In the genomic region with DNA sequence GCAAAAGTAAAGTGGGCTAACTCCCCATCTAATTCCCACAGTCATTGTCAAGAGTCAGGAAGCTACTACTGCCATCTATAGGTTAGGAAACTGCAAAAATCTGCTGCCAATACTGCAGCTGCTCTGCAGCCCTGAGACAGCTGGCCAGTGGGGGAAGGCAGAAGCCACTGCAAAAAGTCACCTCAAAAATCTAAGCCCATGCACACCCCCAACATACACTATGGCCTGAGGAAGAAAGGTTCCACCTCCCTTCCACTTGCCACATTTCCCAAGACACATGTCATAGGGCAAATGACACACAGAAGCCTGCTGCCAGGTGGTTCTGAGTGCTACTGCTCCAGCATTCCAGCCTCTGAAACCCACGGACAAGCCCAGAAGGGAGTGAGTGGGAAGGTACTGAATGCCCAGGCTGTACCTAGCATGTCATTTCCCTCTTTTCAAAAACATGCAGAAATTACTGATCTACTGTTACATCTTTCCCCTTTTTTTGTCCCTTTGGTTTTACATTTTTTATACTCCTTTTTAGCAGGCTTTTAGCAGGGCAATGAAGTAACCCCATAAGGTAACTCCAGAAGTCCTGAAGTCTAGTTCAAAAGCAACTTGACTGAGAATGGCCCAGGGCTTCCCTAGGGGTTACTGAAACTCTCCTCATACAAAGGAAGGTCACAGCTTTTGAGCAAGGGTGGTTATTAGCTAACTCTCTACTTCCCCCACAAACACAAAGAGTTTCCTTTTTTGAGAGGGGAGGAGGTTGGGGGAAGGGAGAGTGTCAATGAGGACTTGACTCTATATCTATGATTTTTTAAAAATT, we compare ENCODE assay signal across 1 cellular context.
A peak's percentile ranks its signal among the peaks of the same experiment; 100 is the strongest.
TF ChIP-seq lines count a peak whose summit lies in the region.

No MANE protein-coding gene starts in this region.

TF ChIP-seq in K562, 482 proteins besides CTCF, POLR2A, EP300 and RAD21 (continued from another document and continues in another):
- no peak for TF ChIP-seq MBD1 (CRISPR knock-in tag; IDR thresholded peaks at IDR 0.05)
- no peak for TF ChIP-seq IRF2 (CRISPR knock-in tag; IDR thresholded peaks at IDR 0.05)
- TF ChIP-seq MTA2 (IDR thresholded peaks at IDR 0.05; ENCODE audit: low read depth), result no peak
- no peak for TF ChIP-seq CHD4 (IDR thresholded peaks at IDR 0.05; ENCODE audit: insufficient read depth, insufficient replicate concordance, low read depth, low read length, poor library complexity, severe bottlenecking)
- TF ChIP-seq ZFP30 (CRISPR knock-in tag; IDR thresholded peaks at IDR 0.05; ENCODE audit: borderline replicate concordance), result no peak
- TF ChIP-seq HMG20B (CRISPR knock-in tag; IDR thresholded peaks at IDR 0.05), result no peak
- TF ChIP-seq ZBTB12 (CRISPR knock-in tag; IDR thresholded peaks at IDR 0.05), result no peak
- no peak for TF ChIP-seq ADNP (tag; IDR thresholded peaks at IDR 0.05)
- no peak for TF ChIP-seq HBP1 (CRISPR knock-in tag; IDR thresholded peaks at IDR 0.05)
- TF ChIP-seq SIN3B (IDR thresholded peaks at IDR 0.05; ENCODE audit: low read depth), result no peak
- TF ChIP-seq, protein P1, sequence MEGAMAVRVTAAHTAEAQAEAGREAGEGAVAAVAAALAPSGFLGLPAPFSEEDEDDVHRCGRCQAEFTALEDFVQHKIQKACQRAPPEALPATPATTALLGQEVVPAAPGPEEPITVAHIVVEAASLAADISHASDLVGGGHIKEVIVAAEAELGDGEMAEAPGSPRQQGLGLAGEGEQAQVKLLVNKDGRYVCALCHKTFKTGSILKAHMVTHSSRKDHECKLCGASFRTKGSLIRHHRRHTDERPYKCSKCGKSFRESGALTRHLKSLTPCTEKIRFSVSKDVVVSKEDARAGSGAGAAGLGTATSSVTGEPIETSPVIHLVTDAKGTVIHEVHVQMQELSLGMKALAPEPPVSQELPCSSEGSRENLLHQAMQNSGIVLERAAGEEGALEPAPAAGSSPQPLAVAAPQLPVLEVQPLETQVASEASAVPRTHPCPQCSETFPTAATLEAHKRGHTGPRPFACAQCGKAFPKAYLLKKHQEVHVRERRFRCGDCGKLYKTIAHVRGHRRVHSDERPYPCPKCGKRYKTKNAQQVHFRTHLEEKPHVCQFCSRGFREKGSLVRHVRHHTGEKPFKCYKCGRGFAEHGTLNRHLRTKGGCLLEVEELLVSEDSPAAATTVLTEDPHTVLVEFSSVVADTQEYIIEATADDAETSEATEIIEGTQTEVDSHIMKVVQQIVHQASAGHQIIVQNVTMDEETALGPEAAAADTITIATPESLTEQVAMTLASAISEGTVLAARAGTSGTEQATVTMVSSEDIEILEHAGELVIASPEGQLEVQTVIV (CRISPR knock-in tag; IDR thresholded peaks at IDR 0.05; ENCODE audit: borderline replicate concordance), result no peak
- no peak for TF ChIP-seq DDX20 (tag; IDR thresholded peaks at IDR 0.05; ENCODE audit: low read depth)
- TF ChIP-seq, protein P2, sequence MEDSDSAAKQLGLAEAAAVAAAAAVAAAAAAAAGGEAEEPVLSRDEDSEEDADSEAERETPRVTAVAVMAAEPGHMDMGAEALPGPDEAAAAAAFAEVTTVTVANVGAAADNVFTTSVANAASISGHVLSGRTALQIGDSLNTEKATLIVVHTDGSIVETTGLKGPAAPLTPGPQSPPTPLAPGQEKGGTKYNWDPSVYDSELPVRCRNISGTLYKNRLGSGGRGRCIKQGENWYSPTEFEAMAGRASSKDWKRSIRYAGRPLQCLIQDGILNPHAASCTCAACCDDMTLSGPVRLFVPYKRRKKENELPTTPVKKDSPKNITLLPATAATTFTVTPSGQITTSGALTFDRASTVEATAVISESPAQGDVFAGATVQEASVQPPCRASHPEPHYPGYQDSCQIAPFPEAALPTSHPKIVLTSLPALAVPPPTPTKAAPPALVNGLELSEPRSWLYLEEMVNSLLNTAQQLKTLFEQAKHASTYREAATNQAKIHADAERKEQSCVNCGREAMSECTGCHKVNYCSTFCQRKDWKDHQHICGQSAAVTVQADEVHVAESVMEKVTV (CRISPR knock-in tag; IDR thresholded peaks at IDR 0.05), result no peak
- TF ChIP-seq ILK (tag; IDR thresholded peaks at IDR 0.05; ENCODE audit: borderline replicate concordance, low read depth), result no peak
- TF ChIP-seq NFRKB (IDR thresholded peaks at IDR 0.05; ENCODE audit: low read depth), result no peak
- TF ChIP-seq HNRNPLL (IDR thresholded peaks at IDR 0.05; ENCODE audit: low read depth, low read length, poor library complexity, severe bottlenecking), result no peak
- TF ChIP-seq RBM34 (IDR thresholded peaks at IDR 0.05; ENCODE audit: borderline replicate concordance, insufficient read depth, low read length), result no peak
- no peak for TF ChIP-seq ZNF165 (CRISPR knock-in tag; IDR thresholded peaks at IDR 0.05; ENCODE audit: borderline replicate concordance)
- TF ChIP-seq TARDBP (IDR thresholded peaks at IDR 0.05), result no peak
- TF ChIP-seq HDAC2 (IDR thresholded peaks at IDR 0.05), result no peak
- no peak for TF ChIP-seq GABPA (tag; conservative IDR thresholded peaks at IDR 0.05; ENCODE audit: low read depth)
- no peak for TF ChIP-seq MCM7 (IDR thresholded peaks at IDR 0.05)
- TF ChIP-seq SIN3A (IDR thresholded peaks at IDR 0.05; ENCODE audit: borderline replicate concordance in 2 of 2, control insufficient read depth in 1 of 2, low read depth in 2 of 2, low read length in 2 of 2), result peak in 1 of 2 experiments; percentile 65; a peak in 1 of 4 replicates
- TF ChIP-seq SRSF1 (IDR thresholded peaks at IDR 0.05; ENCODE audit: low read depth, low read length), result no peak
- TF ChIP-seq TAL1 (IDR thresholded peaks at IDR 0.05), result no peak
- TF ChIP-seq, protein P3, sequence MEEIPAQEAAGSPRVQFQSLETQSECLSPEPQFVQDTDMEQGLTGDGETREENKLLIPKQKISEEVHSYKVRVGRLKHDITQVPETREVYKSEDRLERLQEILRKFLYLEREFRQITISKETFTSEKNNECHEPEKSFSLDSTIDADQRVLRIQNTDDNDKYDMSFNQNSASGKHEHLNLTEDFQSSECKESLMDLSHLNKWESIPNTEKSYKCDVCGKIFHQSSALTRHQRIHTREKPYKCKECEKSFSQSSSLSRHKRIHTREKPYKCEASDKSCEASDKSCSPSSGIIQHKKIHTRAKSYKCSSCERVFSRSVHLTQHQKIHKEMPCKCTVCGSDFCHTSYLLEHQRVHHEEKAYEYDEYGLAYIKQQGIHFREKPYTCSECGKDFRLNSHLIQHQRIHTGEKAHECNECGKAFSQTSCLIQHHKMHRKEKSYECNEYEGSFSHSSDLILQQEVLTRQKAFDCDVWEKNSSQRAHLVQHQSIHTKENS (CRISPR knock-in tag; IDR thresholded peaks at IDR 0.05), result no peak
- TF ChIP-seq RFX5 (IDR thresholded peaks at IDR 0.05; ENCODE audit: low read depth, low read length), result no peak
- TF ChIP-seq CHAMP1 (IDR thresholded peaks at IDR 0.05), result no peak
- no peak for TF ChIP-seq CBX8 (IDR thresholded peaks at IDR 0.05; ENCODE audit: borderline replicate concordance, extremely low read depth, low read depth, low read length, poor library complexity, severe bottlenecking)
- TF ChIP-seq ZNF134 (CRISPR knock-in tag; conservative IDR thresholded peaks at IDR 0.05), result no peak
- no peak for TF ChIP-seq NCOA6 (IDR thresholded peaks at IDR 0.05)
- TF ChIP-seq, protein P4, sequence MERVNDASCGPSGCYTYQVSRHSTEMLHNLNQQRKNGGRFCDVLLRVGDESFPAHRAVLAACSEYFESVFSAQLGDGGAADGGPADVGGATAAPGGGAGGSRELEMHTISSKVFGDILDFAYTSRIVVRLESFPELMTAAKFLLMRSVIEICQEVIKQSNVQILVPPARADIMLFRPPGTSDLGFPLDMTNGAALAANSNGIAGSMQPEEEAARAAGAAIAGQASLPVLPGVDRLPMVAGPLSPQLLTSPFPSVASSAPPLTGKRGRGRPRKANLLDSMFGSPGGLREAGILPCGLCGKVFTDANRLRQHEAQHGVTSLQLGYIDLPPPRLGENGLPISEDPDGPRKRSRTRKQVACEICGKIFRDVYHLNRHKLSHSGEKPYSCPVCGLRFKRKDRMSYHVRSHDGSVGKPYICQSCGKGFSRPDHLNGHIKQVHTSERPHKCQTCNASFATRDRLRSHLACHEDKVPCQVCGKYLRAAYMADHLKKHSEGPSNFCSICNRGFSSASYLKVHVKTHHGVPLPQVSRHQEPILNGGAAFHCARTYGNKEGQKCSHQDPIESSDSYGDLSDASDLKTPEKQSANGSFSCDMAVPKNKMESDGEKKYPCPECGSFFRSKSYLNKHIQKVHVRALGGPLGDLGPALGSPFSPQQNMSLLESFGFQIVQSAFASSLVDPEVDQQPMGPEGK (CRISPR knock-in tag; IDR thresholded peaks at IDR 0.05; ENCODE audit: borderline replicate concordance), result no peak
- peak; percentile 11; the same call in 1 of the 2 replicates for TF ChIP-seq CBFA2T3 (IDR thresholded peaks at IDR 0.05)
- TF ChIP-seq, protein P5, sequence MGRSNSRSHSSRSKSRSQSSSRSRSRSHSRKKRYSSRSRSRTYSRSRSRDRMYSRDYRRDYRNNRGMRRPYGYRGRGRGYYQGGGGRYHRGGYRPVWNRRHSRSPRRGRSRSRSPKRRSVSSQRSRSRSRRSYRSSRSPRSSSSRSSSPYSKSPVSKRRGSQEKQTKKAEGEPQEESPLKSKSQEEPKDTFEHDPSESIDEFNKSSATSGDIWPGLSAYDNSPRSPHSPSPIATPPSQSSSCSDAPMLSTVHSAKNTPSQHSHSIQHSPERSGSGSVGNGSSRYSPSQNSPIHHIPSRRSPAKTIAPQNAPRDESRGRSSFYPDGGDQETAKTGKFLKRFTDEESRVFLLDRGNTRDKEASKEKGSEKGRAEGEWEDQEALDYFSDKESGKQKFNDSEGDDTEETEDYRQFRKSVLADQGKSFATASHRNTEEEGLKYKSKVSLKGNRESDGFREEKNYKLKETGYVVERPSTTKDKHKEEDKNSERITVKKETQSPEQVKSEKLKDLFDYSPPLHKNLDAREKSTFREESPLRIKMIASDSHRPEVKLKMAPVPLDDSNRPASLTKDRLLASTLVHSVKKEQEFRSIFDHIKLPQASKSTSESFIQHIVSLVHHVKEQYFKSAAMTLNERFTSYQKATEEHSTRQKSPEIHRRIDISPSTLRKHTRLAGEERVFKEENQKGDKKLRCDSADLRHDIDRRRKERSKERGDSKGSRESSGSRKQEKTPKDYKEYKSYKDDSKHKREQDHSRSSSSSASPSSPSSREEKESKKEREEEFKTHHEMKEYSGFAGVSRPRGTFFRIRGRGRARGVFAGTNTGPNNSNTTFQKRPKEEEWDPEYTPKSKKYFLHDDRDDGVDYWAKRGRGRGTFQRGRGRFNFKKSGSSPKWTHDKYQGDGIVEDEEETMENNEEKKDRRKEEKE (IDR thresholded peaks at IDR 0.05; ENCODE audit: borderline replicate concordance in 1 of 2, control insufficient read depth in 1 of 2, low read depth in 2 of 2, low read length in 1 of 2), result no peak
- no peak for TF ChIP-seq MEF2A (IDR thresholded peaks at IDR 0.05; ENCODE audit: control insufficient read depth, low read depth, low read length)
- 0 out of 2 replicates have a peak, but pooled peaks have one; percentile 12 for TF ChIP-seq MAFG (tag; conservative IDR thresholded peaks at IDR 0.05)
- TF ChIP-seq SNAPC5 (CRISPR knock-in tag; IDR thresholded peaks at IDR 0.05), result no peak
- TF ChIP-seq FOXK1 (CRISPR knock-in tag; IDR thresholded peaks at IDR 0.05; ENCODE audit: borderline replicate concordance), result no peak
